Comparison of ENCODE assay signal across 1 cellular context in the genomic region with DNA sequence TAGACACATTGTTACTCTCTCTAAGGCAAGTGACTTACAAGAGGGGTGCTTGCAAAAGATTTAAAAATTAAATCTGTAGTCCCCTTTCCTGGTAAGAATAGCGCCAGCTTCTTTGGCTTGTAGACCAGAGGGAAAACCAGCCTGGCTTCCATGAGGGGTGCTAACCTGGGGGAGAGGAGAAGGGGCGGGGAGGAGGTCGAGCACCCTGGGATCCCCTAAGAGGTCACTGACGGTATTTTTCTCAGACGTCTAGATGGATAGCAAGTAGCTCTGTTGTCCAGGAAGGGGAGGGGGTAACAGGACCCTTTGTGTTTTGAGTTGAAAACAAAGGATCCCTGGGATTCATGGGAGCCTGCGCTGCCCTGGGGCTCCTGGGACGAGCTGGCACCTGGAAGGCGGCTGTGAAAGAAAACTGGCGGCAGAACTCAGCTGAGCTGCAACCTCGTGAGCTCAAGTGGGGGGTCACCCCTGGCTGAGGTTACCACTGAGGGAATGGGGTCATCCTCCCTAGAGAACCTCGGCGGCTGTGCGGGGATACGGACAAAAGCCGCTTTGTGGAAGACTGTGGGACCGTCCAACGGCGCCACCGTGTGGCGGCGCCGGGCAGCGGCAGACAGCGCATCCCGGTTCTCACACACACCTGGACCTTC.
TF ChIP-seq lines count a peak whose summit lies in the region.

No MANE protein-coding gene starts in this region.

TF ChIP-seq in HepG2, 621 proteins besides CTCF, POLR2A, EP300 and RAD21 (continued from another document and continues in another):
- TF ChIP-seq, protein P1, sequence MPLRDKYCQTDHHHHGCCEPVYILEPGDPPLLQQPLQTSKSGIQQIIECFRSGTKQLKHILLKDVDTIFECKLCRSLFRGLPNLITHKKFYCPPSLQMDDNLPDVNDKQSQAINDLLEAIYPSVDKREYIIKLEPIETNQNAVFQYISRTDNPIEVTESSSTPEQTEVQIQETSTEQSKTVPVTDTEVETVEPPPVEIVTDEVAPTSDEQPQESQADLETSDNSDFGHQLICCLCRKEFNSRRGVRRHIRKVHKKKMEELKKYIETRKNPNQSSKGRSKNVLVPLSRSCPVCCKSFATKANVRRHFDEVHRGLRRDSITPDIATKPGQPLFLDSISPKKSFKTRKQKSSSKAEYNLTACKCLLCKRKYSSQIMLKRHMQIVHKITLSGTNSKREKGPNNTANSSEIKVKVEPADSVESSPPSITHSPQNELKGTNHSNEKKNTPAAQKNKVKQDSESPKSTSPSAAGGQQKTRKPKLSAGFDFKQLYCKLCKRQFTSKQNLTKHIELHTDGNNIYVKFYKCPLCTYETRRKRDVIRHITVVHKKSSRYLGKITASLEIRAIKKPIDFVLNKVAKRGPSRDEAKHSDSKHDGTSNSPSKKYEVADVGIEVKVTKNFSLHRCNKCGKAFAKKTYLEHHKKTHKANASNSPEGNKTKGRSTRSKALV (CRISPR knock-in tag; IDR thresholded peaks at IDR 0.05): peak; percentile 64
- TF ChIP-seq BORCS8-MEF2B (CRISPR knock-in tag; IDR thresholded peaks at IDR 0.05) (peak; percentile 76; the same call in 1 of the 2 replicates), YEATS4 (CRISPR knock-in tag; IDR thresholded peaks at IDR 0.05; ENCODE audit: borderline replicate concordance) (peak; percentile 55; the same call in 1 of the 2 replicates), SMYD3 (CRISPR knock-in tag; IDR thresholded peaks at IDR 0.05) (no peak), CREM (IDR thresholded peaks at IDR 0.05) (0 out of 2 replicates have a peak, but pooled peaks have one; percentile 25), CREM (CRISPR knock-in tag; IDR thresholded peaks at IDR 0.05) (no peak), ZNF136 (CRISPR knock-in tag; IDR thresholded peaks at IDR 0.05; ENCODE audit: low read depth) (peak; percentile 82; the same call in 1 of the 2 replicates), ATAD3A (CRISPR knock-in tag; IDR thresholded peaks at IDR 0.05) (peak; percentile 61; the same call in 1 of the 2 replicates), ZNF317 (CRISPR knock-in tag; IDR thresholded peaks at IDR 0.05) (peak; percentile 75; the same call in 1 of the 2 replicates), ZNF546 (CRISPR knock-in tag; conservative IDR thresholded peaks at IDR 0.05) (peak; percentile 67; the same call in 1 of the 2 replicates), TMF1 (CRISPR knock-in tag; IDR thresholded peaks at IDR 0.05; ENCODE audit: low read depth) (no peak), KMT2A (CRISPR knock-in tag; IDR thresholded peaks at IDR 0.05) (peak; percentile 57; the same call in 1 of the 2 replicates), ZNF33B (CRISPR knock-in tag; IDR thresholded peaks at IDR 0.05) (peak; percentile 78; the same call in 1 of the 2 replicates), SOX13 (IDR thresholded peaks at IDR 0.05) (no peak), SOX13 (CRISPR knock-in tag; conservative IDR thresholded peaks at IDR 0.05 in 1 of 2, IDR thresholded peaks at IDR 0.05 in 1 of 2) (peak in 1 of 2 experiments; percentile 45; a peak in 1 of 4 replicates), ZNF446 (CRISPR knock-in tag; IDR thresholded peaks at IDR 0.05) (0 out of 2 replicates have a peak, but pooled peaks have one; percentile 3), ZNF761 (CRISPR knock-in tag; conservative IDR thresholded peaks at IDR 0.05) (0 out of 2 replicates have a peak, but pooled peaks have one; percentile 25), ZNF563 (CRISPR knock-in tag; IDR thresholded peaks at IDR 0.05) (0 out of 2 replicates have a peak, but pooled peaks have one; percentile 47), ZNF629 (CRISPR knock-in tag; conservative IDR thresholded peaks at IDR 0.05) (no peak), ZFAT (CRISPR knock-in tag; conservative IDR thresholded peaks at IDR 0.05) (no peak), ADNP (CRISPR knock-in tag; IDR thresholded peaks at IDR 0.05) (no peak), REPIN1 (CRISPR knock-in tag; IDR thresholded peaks at IDR 0.05; ENCODE audit: borderline replicate concordance, low read depth) (peak; percentile 68; the same call in 1 of the 2 replicates)
- TF ChIP-seq, protein P2, sequence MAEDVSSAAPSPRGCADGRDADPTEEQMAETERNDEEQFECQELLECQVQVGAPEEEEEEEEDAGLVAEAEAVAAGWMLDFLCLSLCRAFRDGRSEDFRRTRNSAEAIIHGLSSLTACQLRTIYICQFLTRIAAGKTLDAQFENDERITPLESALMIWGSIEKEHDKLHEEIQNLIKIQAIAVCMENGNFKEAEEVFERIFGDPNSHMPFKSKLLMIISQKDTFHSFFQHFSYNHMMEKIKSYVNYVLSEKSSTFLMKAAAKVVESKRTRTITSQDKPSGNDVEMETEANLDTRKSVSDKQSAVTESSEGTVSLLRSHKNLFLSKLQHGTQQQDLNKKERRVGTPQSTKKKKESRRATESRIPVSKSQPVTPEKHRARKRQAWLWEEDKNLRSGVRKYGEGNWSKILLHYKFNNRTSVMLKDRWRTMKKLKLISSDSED (CRISPR knock-in tag; IDR thresholded peaks at IDR 0.05): no peak
- TF ChIP-seq, protein P3, sequence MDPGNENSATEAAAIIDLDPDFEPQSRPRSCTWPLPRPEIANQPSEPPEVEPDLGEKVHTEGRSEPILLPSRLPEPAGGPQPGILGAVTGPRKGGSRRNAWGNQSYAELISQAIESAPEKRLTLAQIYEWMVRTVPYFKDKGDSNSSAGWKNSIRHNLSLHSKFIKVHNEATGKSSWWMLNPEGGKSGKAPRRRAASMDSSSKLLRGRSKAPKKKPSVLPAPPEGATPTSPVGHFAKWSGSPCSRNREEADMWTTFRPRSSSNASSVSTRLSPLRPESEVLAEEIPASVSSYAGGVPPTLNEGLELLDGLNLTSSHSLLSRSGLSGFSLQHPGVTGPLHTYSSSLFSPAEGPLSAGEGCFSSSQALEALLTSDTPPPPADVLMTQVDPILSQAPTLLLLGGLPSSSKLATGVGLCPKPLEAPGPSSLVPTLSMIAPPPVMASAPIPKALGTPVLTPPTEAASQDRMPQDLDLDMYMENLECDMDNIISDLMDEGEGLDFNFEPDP (CRISPR knock-in tag; conservative IDR thresholded peaks at IDR 0.05): no peak
- TF ChIP-seq, protein P4, sequence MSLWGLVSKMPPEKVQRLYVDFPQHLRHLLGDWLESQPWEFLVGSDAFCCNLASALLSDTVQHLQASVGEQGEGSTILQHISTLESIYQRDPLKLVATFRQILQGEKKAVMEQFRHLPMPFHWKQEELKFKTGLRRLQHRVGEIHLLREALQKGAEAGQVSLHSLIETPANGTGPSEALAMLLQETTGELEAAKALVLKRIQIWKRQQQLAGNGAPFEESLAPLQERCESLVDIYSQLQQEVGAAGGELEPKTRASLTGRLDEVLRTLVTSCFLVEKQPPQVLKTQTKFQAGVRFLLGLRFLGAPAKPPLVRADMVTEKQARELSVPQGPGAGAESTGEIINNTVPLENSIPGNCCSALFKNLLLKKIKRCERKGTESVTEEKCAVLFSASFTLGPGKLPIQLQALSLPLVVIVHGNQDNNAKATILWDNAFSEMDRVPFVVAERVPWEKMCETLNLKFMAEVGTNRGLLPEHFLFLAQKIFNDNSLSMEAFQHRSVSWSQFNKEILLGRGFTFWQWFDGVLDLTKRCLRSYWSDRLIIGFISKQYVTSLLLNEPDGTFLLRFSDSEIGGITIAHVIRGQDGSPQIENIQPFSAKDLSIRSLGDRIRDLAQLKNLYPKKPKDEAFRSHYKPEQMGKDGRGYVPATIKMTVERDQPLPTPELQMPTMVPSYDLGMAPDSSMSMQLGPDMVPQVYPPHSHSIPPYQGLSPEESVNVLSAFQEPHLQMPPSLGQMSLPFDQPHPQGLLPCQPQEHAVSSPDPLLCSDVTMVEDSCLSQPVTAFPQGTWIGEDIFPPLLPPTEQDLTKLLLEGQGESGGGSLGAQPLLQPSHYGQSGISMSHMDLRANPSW (CRISPR knock-in tag; IDR thresholded peaks at IDR 0.05; ENCODE audit: borderline replicate concordance): peak; percentile 92
- TF ChIP-seq, protein P5, sequence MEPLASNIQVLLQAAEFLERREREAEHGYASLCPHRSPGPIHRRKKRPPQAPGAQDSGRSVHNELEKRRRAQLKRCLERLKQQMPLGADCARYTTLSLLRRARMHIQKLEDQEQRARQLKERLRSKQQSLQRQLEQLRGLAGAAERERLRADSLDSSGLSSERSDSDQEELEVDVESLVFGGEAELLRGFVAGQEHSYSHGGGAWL (CRISPR knock-in tag; IDR thresholded peaks at IDR 0.05): peak; percentile 36; the same call in 1 of the 2 replicates
- TF ChIP-seq, protein P6, sequence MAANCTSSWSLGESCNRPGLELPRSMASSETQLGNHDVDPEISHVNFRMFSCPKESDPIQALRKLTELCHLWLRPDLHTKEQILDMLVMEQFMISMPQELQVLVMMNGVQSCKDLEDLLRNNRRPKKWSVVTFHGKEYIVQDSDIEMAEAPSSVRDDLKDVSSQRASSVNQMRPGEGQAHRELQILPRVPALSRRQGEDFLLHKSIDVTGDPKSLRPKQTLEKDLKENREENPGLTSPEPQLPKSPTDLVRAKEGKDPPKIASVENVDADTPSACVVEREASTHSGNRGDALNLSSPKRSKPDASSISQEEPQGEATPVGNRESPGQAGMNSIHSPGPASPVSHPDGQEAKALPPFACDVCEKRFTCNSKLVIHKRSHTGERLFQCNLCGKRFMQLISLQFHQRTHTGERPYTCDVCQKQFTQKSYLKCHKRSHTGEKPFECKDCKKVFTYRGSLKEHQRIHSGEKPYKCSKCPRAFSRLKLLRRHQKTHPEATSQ (CRISPR knock-in tag; IDR thresholded peaks at IDR 0.05; ENCODE audit: borderline replicate concordance): 0 out of 2 replicates have a peak, but pooled peaks have one; percentile 62
- TF ChIP-seq, protein P7, sequence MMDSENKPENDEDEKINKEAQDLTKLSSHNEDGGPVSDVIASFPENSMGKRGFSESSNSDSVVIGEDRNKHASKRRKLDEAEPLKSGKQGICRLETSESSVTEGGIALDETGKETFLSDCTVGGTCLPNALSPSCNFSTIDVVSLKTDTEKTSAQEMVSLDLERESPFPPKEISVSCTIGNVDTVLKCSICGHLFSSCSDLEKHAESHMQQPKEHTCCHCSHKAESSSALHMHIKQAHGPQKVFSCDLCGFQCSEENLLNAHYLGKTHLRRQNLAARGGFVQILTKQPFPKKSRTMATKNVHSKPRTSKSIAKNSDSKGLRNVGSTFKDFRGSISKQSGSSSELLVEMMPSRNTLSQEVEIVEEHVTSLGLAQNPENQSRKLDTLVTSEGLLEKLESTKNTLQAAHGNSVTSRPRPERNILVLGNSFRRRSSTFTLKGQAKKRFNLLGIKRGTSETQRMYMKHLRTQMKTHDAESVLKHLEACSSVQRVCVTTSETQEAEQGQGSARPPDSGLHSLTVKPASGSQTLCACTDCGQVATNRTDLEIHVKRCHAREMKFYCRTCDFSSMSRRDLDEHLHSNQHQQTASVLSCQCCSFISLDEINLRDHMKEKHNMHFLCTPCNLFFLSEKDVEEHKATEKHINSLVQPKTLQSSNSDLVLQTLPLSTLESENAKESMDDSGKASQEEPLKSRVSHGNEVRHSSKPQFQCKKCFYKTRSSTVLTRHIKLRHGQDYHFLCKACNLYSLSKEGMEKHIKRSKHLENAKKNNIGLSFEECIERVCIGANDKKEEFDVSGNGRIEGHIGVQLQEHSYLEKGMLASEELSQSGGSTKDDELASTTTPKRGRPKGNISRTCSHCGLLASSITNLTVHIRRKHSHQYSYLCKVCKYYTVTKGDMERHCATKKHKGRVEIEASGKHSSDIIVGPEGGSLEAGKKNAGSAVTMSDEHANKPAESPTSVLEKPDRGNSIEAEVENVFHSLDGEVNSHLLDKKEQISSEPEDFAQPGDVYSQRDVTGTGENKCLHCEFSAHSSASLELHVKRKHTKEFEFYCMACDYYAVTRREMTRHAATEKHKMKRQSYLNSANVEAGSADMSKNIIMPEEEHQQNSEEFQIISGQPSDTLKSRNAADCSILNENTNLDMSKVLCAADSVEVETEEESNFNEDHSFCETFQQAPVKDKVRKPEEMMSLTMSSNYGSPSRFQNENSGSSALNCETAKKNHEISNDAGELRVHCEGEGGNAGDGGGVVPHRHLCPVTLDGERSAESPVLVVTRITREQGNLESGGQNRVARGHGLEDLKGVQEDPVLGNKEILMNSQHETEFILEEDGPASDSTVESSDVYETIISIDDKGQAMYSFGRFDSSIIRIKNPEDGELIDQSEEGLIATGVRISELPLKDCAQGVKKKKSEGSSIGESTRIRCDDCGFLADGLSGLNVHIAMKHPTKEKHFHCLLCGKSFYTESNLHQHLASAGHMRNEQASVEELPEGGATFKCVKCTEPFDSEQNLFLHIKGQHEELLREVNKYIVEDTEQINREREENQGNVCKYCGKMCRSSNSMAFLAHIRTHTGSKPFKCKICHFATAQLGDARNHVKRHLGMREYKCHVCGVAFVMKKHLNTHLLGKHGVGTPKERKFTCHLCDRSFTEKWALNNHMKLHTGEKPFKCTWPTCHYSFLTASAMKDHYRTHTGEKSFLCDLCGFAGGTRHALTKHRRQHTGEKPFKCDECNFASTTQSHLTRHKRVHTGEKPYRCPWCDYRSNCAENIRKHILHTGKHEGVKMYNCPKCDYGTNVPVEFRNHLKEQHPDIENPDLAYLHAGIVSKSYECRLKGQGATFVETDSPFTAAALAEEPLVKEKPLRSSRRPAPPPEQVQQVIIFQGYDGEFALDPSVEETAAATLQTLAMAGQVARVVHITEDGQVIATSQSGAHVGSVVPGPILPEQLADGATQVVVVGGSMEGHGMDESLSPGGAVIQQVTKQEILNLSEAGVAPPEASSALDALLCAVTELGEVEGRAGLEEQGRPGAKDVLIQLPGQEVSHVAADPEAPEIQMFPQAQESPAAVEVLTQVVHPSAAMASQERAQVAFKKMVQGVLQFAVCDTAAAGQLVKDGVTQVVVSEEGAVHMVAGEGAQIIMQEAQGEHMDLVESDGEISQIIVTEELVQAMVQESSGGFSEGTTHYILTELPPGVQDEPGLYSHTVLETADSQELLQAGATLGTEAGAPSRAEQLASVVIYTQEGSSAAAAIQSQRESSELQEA (CRISPR knock-in tag; IDR thresholded peaks at IDR 0.05; ENCODE audit: not compliant biosample characterization): peak; percentile 80
- TF ChIP-seq, protein P8, sequence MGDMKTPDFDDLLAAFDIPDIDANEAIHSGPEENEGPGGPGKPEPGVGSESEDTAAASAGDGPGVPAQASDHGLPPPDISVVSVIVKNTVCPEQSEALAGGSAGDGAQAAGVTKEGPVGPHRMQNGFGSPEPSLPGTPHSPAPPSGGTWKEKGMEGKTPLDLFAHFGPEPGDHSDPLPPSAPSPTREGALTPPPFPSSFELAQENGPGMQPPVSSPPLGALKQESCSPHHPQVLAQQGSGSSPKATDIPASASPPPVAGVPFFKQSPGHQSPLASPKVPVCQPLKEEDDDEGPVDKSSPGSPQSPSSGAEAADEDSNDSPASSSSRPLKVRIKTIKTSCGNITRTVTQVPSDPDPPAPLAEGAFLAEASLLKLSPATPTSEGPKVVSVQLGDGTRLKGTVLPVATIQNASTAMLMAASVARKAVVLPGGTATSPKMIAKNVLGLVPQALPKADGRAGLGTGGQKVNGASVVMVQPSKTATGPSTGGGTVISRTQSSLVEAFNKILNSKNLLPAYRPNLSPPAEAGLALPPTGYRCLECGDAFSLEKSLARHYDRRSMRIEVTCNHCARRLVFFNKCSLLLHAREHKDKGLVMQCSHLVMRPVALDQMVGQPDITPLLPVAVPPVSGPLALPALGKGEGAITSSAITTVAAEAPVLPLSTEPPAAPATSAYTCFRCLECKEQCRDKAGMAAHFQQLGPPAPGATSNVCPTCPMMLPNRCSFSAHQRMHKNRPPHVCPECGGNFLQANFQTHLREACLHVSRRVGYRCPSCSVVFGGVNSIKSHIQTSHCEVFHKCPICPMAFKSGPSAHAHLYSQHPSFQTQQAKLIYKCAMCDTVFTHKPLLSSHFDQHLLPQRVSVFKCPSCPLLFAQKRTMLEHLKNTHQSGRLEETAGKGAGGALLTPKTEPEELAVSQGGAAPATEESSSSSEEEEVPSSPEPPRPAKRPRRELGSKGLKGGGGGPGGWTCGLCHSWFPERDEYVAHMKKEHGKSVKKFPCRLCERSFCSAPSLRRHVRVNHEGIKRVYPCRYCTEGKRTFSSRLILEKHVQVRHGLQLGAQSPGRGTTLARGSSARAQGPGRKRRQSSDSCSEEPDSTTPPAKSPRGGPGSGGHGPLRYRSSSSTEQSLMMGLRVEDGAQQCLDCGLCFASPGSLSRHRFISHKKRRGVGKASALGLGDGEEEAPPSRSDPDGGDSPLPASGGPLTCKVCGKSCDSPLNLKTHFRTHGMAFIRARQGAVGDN (CRISPR knock-in tag; IDR thresholded peaks at IDR 0.05): peak; percentile 97
